ENCODE assay signal across 14 cellular contexts in the genomic region with DNA sequence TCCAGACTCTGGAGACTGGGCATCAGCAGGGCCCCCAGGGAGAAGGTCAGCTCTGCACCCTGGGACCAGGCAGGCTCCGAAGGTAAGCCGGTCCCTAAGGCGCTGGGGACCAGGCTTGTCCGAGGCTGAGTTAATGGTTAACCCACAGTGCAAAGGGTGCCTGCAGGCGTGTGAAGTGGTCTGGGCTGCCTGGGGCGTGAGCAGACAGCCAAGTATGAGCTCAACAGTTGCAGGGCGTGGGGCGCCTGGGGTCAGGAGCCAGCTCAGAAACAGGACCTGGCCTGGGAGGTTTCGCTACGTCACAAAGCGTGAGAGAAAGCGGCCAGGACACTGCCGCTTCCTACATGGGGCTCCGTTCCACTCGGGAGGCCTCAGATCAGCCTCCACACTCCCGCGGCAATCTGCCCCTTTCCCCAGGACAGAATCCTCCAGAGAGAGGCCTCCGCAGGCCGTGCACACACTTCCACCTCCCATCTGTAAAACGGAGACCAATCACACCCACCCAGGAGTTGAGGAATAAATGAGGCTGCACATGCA. TPM values are rescaled to one million over a fixed set of nuclear protein-coding genes. Genes with fewer than 3 reads are reported as not detected.
DNase-seq lines count a peak whose midpoint lies in the region; ATAC-seq, FAIRE-seq and TF ChIP-seq lines count a peak whose summit lies in the region.
"Had no signal": no experiment of that assay in that cellular context is flagged by ENCODE, and none has a peak within 500 bp of the region (broad histone marks: within the 10 kb centered on the region; RNA-seq: fewer than 3 reads in every experiment).

No MANE protein-coding gene starts in this region.

- DNase-seq in HepG2 (ENCODE audit: low spot score): peak; percentile 94
- no peak for DNase-seq in smooth muscle cell (lab: John Stamatoyannopoulos, UW; ENCODE audit: unreplicated experiment)
- no peak for DNase-seq in AG20443 (ENCODE audit: low spot score)
- no peak for DNase-seq in NCI-H1105 (lab: John Stamatoyannopoulos, UW)
- DNase-seq: activated naive CD8-positive, alpha-beta T cell treated with anti-CD3 and anti-CD28 coated beads for 36 hours; BE2C; NCI-H187 treated with DMSO at 0.1 percent for 48 hours; occipital lobe had no signal

- H3K27me3 ChIP-seq in HUES64 (ENCODE audit: insufficient read depth, low read length): no peaks in the 10 kb centered on the region
- H3K27me3 ChIP-seq in endocrine pancreas (ENCODE audit: control insufficient read depth, insufficient read depth, low read length): no peaks in the 10 kb centered on the region
- no peaks in the 10 kb centered on the region for H3K27me3 ChIP-seq in HepG2 (ENCODE audit: control insufficient read depth in 1 of 2, insufficient read depth in 2 of 2, low read length in 2 of 2)
- H3K27me3 ChIP-seq in smooth muscle cell (ENCODE audit: low read depth): no peaks in the 10 kb centered on the region
- H3K27me3 ChIP-seq: BE2C had no signal

- TF ChIP-seq POLR2A in HepG2 (IDR thresholded peaks at IDR 0.05; ENCODE audit: insufficient read depth in 1 of 2, low read depth in 2 of 2, low read length in 2 of 2): no peak

- peaks cover 64% of the 10 kb centered on the region for H3K36me3 ChIP-seq in HUES64 (ENCODE audit: insufficient read depth, low read length)
- no peaks in the 10 kb centered on the region for H3K36me3 ChIP-seq in endocrine pancreas (ENCODE audit: control insufficient read depth, insufficient read depth, low read length)
- no peaks in the 10 kb centered on the region for H3K36me3 ChIP-seq in HepG2 (replicated peaks in 1 of 2; ENCODE audit: control insufficient read depth in 1 of 2, insufficient read depth in 2 of 2, low read length in 2 of 2)
- peaks cover 1% of the 10 kb centered on the region for H3K36me3 ChIP-seq in smooth muscle cell (ENCODE audit: low read depth)
- H3K36me3 ChIP-seq: BE2C had no signal

- no TSS peak for BruUV-seq in HepG2 (replicated peaks; lab: Mats Ljungman, UMichigan)

- intact Hi-C loops in HepG2 (cut with micrococcal nuclease; ENCODE audit: unreplicated experiment): loop anchor here (5.0 kb wide), 1 partner anchor 66 kb away; no protein-coding TSS in a partner anchor

- no peak overlapping the region for H3K4me3 ChIP-seq in HUES64 (ENCODE audit: low read length)
- H3K4me3 ChIP-seq in endocrine pancreas (ENCODE audit: control insufficient read depth, insufficient read depth, low read length): no peak overlapping the region
- peak overlapping the region in 2 of 3 experiments; percentile 7 to 54; a peak in 2 of 6 replicates for H3K4me3 ChIP-seq in HepG2 (replicated peaks in 1 of 3; ENCODE audit: insufficient read depth in 1 of 3, low read depth in 2 of 3, low read length in 3 of 3)
- H3K4me3 ChIP-seq in smooth muscle cell: no peak overlapping the region

- H2AFZ ChIP-seq in HepG2 (ENCODE audit: low read length) (no peak overlapping the region), smooth muscle cell (ENCODE audit: low read depth) (no peak overlapping the region)

- H3K79me2 ChIP-seq in HepG2 (ENCODE audit: insufficient read depth, low read length) (no peaks in the 10 kb centered on the region), smooth muscle cell (ENCODE audit: low read depth) (peaks cover 36% of the 10 kb centered on the region)

- 0 out of 2 replicates have a peak, but pooled peaks have one; percentile 20 for TF ChIP-seq RAD21 in HepG2 (CRISPR knock-in tag; IDR thresholded peaks at IDR 0.05)

- peak; percentile 96 for FAIRE-seq in HepG2 (lab: Jason Lieb, UNC)
- FAIRE-seq: endometrium, G401.6 had no signal

- H3F3A ChIP-seq in smooth muscle cell (ENCODE audit: low read depth): peaks cover 26% of the 10 kb centered on the region

- H3K4me2 ChIP-seq in HepG2 (ENCODE audit: low read depth, low read length) (peak overlapping the region; percentile 70), smooth muscle cell (no peak overlapping the region)

- no peaks in the 10 kb centered on the region for H3K9me3 ChIP-seq in HUES64 (ENCODE audit: insufficient read depth, low read depth, low read length)
- H3K9me3 ChIP-seq in endocrine pancreas (ENCODE audit: control insufficient read depth, low read length): no peaks in the 10 kb centered on the region
- no peaks in the 10 kb centered on the region for H3K9me3 ChIP-seq in HepG2 (ENCODE audit: low read length)
- H3K9me3 ChIP-seq in smooth muscle cell (replicated peaks; ENCODE audit: low read depth): no peaks in the 10 kb centered on the region
- H3K9me3 ChIP-seq: BE2C had no signal

- CTCF ChIA-PET in HepG2 (lab: Yijun Ruan, JAX; ENCODE audit: low intra/inter-chr PET ratio, low total read pairs): no interaction called here

- H3K9ac ChIP-seq in HUES64 (ENCODE audit: low read depth, low read length): no peak overlapping the region
- peak overlapping the region; percentile 73 for H3K9ac ChIP-seq in endocrine pancreas (ENCODE audit: control insufficient read depth, insufficient read depth, low read length)
- H3K9ac ChIP-seq in HepG2 (ENCODE audit: insufficient read depth, low read depth, low read length): peak overlapping the region; percentile 50
- H3K9ac ChIP-seq in smooth muscle cell (ENCODE audit: low read depth): no peak overlapping the region

- TF ChIP-seq CTCF in HepG2 (CRISPR knock-in tag; IDR thresholded peaks at IDR 0.05) (no peak), smooth muscle cell (IDR thresholded peaks at IDR 0.05; ENCODE audit: borderline replicate concordance, insufficient read depth, poor library complexity, severe bottlenecking) (no peak)

- WGBS in HUES64: 88% methylated on average over 20 of the region's 20 CpGs
- 1% methylated on average over 11 of the region's 20 CpGs for WGBS in HepG2 (ENCODE audit: low lambda C conversion rate)
- WGBS in smooth muscle cell (ENCODE audit: low lambda C conversion rate): 75% methylated on average over 19 of the region's 20 CpGs

- peak in 1 of 2 experiments; percentile 69; a peak in 2 of 4 replicates for TF ChIP-seq EP300 in HepG2 (IDR thresholded peaks at IDR 0.05; ENCODE audit: low read depth in 2 of 2, low read length in 2 of 2)
- TF ChIP-seq EP300 in HepG2 (CRISPR knock-in tag; IDR thresholded peaks at IDR 0.05; ENCODE audit: borderline replicate concordance): no peak

- H4K20me1 ChIP-seq in HepG2 (ENCODE audit: insufficient read depth, low read length) (peaks cover 5% of the 10 kb centered on the region; the same call in 1 of the 2 replicates), smooth muscle cell (ENCODE audit: low read depth) (peaks cover 98% of the 10 kb centered on the region)

- H3K4me1 ChIP-seq in HUES64 (ENCODE audit: insufficient read depth, low read length): no peaks in the 10 kb centered on the region
- H3K4me1 ChIP-seq in endocrine pancreas (ENCODE audit: control insufficient read depth, insufficient read depth, low read length): no peaks in the 10 kb centered on the region
- H3K4me1 ChIP-seq in HepG2 (ENCODE audit: insufficient read depth, low read length): peaks cover 38% of the 10 kb centered on the region
- H3K4me1 ChIP-seq in smooth muscle cell (ENCODE audit: low read depth): no peaks in the 10 kb centered on the region
- H3K4me1 ChIP-seq: BE2C had no signal

- in situ Hi-C loops in HepG2 (cut with HindIII; ENCODE audit: extremely low pct_ligation_motif_present, low pct_unique_long_range_greater_than_20kb): no loop called here

- H3K27ac ChIP-seq in HUES64 (ENCODE audit: low read depth, low read length): 0 out of 2 replicates have a peak overlapping the region, but pooled peaks have one; percentile 25
- H3K27ac ChIP-seq in HepG2 (ENCODE audit: extremely low read length, insufficient read depth, low read length): no peak overlapping the region
- H3K27ac ChIP-seq in smooth muscle cell (ENCODE audit: low read depth): peak overlapping the region; percentile 38

- POLR2A ChIA-PET in HepG2 (lab: Yijun Ruan, JAX): interaction anchor here (0.6 to 2.0 kb wide), 13 partner anchors 11 to 132 kb away, joined by 3 to 17 read pairs (median 5); a partner anchor contains a TSS

- ATAC-seq in HepG2: peak; percentile 98
- no peak for ATAC-seq in GM19324 (IDR thresholded peaks at IDR 0.05; ENCODE audit: low FRiP score, unreplicated experiment)
- no peak for ATAC-seq in GM18502 (IDR thresholded peaks at IDR 0.05; ENCODE audit: poor library complexity, unreplicated experiment)

TF ChIP-seq in HepG2, 621 proteins besides CTCF, POLR2A, EP300 and RAD21 (continues in another document):
- TF ChIP-seq RFX5 (IDR thresholded peaks at IDR 0.05; ENCODE audit: low read depth, low read length) (peak; percentile 37; the same call in 1 of the 2 replicates), ZNF891 (CRISPR knock-in tag; IDR thresholded peaks at IDR 0.05) (no peak), SETDB1 (CRISPR knock-in tag; IDR thresholded peaks at IDR 0.05; ENCODE audit: borderline replicate concordance) (no peak), ZNF432 (CRISPR knock-in tag; IDR thresholded peaks at IDR 0.05; ENCODE audit: borderline replicate concordance) (no peak), ZNF510 (CRISPR knock-in tag; IDR thresholded peaks at IDR 0.05; ENCODE audit: low read depth) (peak; percentile 28; the same call in 1 of the 2 replicates), ZSCAN22 (CRISPR knock-in tag; IDR thresholded peaks at IDR 0.05) (no peak)

RNA-seq across cellular contexts. Expression of a gene that starts 16.0 kb away (rescaled TPM):
- 25.8 TPM for polyA plus RNA-seq in HUES64 (2013, experiment 1 of 2)
- 27.5 TPM for polyA plus RNA-seq in HUES64 (2013, experiment 2 of 2)
- total RNA-seq in HepG2 (2016; rRNA removed; fragmentation: Illumina TruSeq; extraction: Trizol): 0.80 and 1.5 TPM in 2 replicates
- 1.1 and 1.6 TPM in 2 replicates for total RNA-seq in HepG2 (2016; cell fraction: cytosol; rRNA removed; fragmentation: Illumina TruSeq; extraction: Trizol; ENCODE audit: low read depth)
- 1.0 and 1.8 TPM in 2 replicates for total RNA-seq in HepG2 (2016; cell fraction: insoluble cytoplasmic fraction; rRNA removed; fragmentation: Illumina TruSeq; extraction: Trizol)
- 2.6 and 3.0 TPM in 2 replicates for total RNA-seq in HepG2 (2016; cell fraction: membrane; rRNA removed; fragmentation: Illumina TruSeq; extraction: Trizol)
- total RNA-seq in HepG2 (2016; cell fraction: nucleus; rRNA removed; fragmentation: Illumina TruSeq; extraction: Trizol): 1.3 and 1.4 TPM in 2 replicates
- polyA plus RNA-seq in HepG2 (2011; rRNA removed): 2.4 and 3.4 TPM in 2 replicates
- 1.2 and 2.1 TPM in 2 replicates for polyA plus RNA-seq in HepG2 (2011; cell fraction: cytosol; rRNA removed)
- polyA plus RNA-seq in HepG2 (2011; cell fraction: nucleus; rRNA removed): 2.9 and 5.0 TPM in 2 replicates
- 1.2 and 1.3 TPM in 2 replicates for polyA plus RNA-seq in HepG2 (2012)
- polyA plus RNA-seq in HepG2 (2016; cell fraction: cytosol; fragmentation: Illumina TruSeq; extraction: Trizol; ENCODE audit: low read depth): 0.57 and 0.60 TPM in 2 replicates
- polyA plus RNA-seq in HepG2 (2016; cell fraction: insoluble cytoplasmic fraction; fragmentation: Illumina TruSeq; extraction: Trizol; ENCODE audit: low read depth): 0.93 and 1.1 TPM in 2 replicates
- polyA plus RNA-seq in HepG2 (2016; cell fraction: membrane; fragmentation: Illumina TruSeq; extraction: Trizol; ENCODE audit: low read depth): 1.1 TPM in 2 replicates
- polyA plus RNA-seq in HepG2 (2016; cell fraction: nucleus; fragmentation: Illumina TruSeq; extraction: Trizol; ENCODE audit: insufficient read depth, low read depth): 1.9 TPM in 2 replicates
- polyA minus RNA-seq in HepG2 (2011; rRNA and poly(A)+ RNA removed; ENCODE audit: low replicate concordance): 14.6 and 20.5 TPM in 2 replicates
- polyA minus RNA-seq in HepG2 (2011; cell fraction: cytosol; rRNA and poly(A)+ RNA removed): 4.8 and 15.5 TPM in 2 replicates
- polyA minus RNA-seq in HepG2 (2011; cell fraction: nucleus; rRNA and poly(A)+ RNA removed): 2.3 and 2.4 TPM in 2 replicates
- total RNA-seq in smooth muscle cell: 68.1 and 97.2 TPM in 2 replicates
- 32.0 and 33.7 TPM in 2 replicates for polyA plus RNA-seq in smooth muscle cell

Comparison
In these comparisons a context has a peak if more than half of its experiments do, and no peak if none do; other contexts are left out.
1. H3K4me3 ChIP-seq: peak in HepG2 (2 of 3); none in HUES64 (single experiment), endocrine pancreas (single experiment) and smooth muscle cell (single experiment).
2. H3K9ac ChIP-seq: peak in endocrine pancreas (single experiment) and HepG2 (single experiment); none in HUES64 (single experiment) and smooth muscle cell (single experiment).
3. RNA of a gene that starts 16.0 kb away (total RNA-seq): 68.1 to 97.2 TPM in smooth muscle cell; 0.80 to 3.0 TPM in HepG2; every median in the first group is over 10 times any median in the second.